In the genomic region with DNA sequence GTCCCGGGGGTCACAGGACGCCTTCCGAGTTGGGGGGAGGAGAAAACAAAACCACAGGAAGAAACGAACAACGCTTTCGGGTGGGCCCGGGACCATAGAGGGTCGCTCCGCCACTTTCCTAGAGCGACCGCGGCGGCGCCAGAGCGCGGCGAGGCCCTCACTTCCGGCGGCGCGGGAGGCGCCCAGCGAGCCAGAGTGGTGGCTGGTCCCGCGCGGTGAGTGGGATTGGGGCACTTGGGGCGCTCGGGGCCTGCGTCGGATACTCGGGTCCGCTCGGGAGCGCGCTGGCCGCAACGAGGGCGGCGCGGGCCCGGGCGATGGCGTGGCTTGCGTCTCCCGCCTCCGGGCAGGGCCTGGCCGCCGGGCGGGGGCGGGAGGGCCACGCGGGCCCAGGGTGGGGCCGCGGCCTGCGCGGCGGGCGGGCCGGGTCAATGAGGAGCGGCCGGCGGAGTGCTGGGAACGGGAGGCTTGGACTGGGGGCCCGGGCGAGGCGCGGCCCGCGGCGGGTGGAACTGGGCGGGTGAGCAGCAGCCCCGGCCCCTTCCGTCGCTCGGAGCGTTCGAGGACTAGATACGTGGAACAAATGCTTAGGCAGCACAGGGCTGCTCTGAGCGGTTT, we compare ENCODE assay signal across 1 cellular context.
TF ChIP-seq lines count a peak whose summit lies in the region.

A gene (plus strand): TSS at position 160 of the 618 bp plus-strand sequence. CDS start 2,446 bp downstream, outside the sequence.

TF ChIP-seq in K562, 482 proteins besides CTCF, POLR2A, EP300 and RAD21 (continued from another document and continues in another):
- TF ChIP-seq, protein P1, sequence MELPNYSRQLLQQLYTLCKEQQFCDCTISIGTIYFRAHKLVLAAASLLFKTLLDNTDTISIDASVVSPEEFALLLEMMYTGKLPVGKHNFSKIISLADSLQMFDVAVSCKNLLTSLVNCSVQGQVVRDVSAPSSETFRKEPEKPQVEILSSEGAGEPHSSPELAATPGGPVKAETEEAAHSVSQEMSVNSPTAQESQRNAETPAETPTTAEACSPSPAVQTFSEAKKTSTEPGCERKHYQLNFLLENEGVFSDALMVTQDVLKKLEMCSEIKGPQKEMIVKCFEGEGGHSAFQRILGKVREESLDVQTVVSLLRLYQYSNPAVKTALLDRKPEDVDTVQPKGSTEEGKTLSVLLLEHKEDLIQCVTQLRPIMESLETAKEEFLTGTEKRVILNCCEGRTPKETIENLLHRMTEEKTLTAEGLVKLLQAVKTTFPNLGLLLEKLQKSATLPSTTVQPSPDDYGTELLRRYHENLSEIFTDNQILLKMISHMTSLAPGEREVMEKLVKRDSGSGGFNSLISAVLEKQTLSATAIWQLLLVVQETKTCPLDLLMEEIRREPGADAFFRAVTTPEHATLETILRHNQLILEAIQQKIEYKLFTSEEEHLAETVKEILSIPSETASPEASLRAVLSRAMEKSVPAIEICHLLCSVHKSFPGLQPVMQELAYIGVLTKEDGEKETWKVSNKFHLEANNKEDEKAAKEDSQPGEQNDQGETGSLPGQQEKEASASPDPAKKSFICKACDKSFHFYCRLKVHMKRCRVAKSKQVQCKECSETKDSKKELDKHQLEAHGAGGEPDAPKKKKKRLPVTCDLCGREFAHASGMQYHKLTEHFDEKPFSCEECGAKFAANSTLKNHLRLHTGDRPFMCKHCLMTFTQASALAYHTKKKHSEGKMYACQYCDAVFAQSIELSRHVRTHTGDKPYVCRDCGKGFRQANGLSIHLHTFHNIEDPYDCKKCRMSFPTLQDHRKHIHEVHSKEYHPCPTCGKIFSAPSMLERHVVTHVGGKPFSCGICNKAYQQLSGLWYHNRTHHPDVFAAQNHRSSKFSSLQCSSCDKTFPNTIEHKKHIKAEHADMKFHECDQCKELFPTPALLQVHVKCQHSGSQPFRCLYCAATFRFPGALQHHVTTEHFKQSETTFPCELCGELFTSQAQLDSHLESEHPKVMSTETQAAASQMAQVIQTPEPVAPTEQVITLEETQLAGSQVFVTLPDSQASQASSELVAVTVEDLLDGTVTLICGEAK (IDR thresholded peaks at IDR 0.05) = peak; percentile 84
- TF ChIP-seq, protein P1 (CRISPR knock-in tag; IDR thresholded peaks at IDR 0.05) = no peak
- no peak for TF ChIP-seq RBM39 (optimal IDR thresholded peaks at IDR 0.05; ENCODE audit: low read depth, low read length)
- TF ChIP-seq GATAD2B (IDR thresholded peaks at IDR 0.05; ENCODE audit: borderline replicate concordance) = peak; percentile 90; the same call in 1 of the 2 replicates
- no peak for TF ChIP-seq NEUROD1 (IDR thresholded peaks at IDR 0.05; ENCODE audit: borderline replicate concordance, low read depth, low read length, partially characterized antibody)
- TF ChIP-seq NCOA2 (IDR thresholded peaks at IDR 0.05; ENCODE audit: partially characterized antibody in 2 of 2) = no peak
- TF ChIP-seq SMARCC2 (IDR thresholded peaks at IDR 0.05; ENCODE audit: low read depth) = no peak
- TF ChIP-seq GATAD2A (IDR thresholded peaks at IDR 0.05) = no peak
- TF ChIP-seq, protein P2, sequence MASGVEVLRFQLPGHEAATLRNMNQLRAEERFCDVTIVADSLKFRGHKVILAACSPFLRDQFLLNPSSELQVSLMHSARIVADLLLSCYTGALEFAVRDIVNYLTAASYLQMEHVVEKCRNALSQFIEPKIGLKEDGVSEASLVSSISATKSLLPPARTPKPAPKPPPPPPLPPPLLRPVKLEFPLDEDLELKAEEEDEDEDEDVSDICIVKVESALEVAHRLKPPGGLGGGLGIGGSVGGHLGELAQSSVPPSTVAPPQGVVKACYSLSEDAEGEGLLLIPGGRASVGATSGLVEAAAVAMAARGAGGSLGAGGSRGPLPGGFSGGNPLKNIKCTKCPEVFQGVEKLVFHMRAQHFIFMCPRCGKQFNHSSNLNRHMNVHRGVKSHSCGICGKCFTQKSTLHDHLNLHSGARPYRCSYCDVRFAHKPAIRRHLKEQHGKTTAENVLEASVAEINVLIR (CRISPR knock-in tag; IDR thresholded peaks at IDR 0.05) = peak; percentile 13; the same call in 1 of the 2 replicates
- TF ChIP-seq ZFPM2 (CRISPR knock-in tag; IDR thresholded peaks at IDR 0.05) = no peak
- TF ChIP-seq PHF8 (IDR thresholded peaks at IDR 0.05; ENCODE audit: borderline replicate concordance, low read length) = peak; percentile 96
- TF ChIP-seq, protein P3, sequence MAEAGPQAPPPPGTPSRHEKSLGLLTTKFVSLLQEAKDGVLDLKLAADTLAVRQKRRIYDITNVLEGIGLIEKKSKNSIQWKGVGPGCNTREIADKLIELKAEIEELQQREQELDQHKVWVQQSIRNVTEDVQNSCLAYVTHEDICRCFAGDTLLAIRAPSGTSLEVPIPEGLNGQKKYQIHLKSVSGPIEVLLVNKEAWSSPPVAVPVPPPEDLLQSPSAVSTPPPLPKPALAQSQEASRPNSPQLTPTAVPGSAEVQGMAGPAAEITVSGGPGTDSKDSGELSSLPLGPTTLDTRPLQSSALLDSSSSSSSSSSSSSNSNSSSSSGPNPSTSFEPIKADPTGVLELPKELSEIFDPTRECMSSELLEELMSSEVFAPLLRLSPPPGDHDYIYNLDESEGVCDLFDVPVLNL (CRISPR knock-in tag; IDR thresholded peaks at IDR 0.05; ENCODE audit: low read depth) = peak; percentile 66; the same call in 1 of the 2 replicates
- TF ChIP-seq, protein P4, sequence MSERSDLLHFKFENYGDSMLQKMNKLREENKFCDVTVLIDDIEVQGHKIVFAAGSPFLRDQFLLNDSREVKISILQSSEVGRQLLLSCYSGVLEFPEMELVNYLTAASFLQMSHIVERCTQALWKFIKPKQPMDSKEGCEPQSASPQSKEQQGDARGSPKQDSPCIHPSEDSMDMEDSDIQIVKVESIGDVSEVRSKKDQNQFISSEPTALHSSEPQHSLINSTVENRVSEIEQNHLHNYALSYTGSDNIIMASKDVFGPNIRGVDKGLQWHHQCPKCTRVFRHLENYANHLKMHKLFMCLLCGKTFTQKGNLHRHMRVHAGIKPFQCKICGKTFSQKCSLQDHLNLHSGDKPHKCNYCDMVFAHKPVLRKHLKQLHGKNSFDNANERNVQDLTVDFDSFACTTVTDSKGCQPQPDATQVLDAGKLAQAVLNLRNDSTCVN (CRISPR knock-in tag; IDR thresholded peaks at IDR 0.05) = 0 out of 2 replicates have a peak, but pooled peaks have one; percentile 62
- 0 out of 2 replicates have a peak, but pooled peaks have one; percentile 16 for TF ChIP-seq FOXJ2 (tag; IDR thresholded peaks at IDR 0.05)
- TF ChIP-seq TCF7 (IDR thresholded peaks at IDR 0.05; ENCODE audit: borderline replicate concordance) = no peak
- TF ChIP-seq ASH1L (IDR thresholded peaks at IDR 0.05; ENCODE audit: borderline replicate concordance, low read depth, partially characterized antibody) = no peak
- no peak for TF ChIP-seq ZC3H11A (IDR thresholded peaks at IDR 0.05; ENCODE audit: low read depth, low read length)
- TF ChIP-seq, protein P5, sequence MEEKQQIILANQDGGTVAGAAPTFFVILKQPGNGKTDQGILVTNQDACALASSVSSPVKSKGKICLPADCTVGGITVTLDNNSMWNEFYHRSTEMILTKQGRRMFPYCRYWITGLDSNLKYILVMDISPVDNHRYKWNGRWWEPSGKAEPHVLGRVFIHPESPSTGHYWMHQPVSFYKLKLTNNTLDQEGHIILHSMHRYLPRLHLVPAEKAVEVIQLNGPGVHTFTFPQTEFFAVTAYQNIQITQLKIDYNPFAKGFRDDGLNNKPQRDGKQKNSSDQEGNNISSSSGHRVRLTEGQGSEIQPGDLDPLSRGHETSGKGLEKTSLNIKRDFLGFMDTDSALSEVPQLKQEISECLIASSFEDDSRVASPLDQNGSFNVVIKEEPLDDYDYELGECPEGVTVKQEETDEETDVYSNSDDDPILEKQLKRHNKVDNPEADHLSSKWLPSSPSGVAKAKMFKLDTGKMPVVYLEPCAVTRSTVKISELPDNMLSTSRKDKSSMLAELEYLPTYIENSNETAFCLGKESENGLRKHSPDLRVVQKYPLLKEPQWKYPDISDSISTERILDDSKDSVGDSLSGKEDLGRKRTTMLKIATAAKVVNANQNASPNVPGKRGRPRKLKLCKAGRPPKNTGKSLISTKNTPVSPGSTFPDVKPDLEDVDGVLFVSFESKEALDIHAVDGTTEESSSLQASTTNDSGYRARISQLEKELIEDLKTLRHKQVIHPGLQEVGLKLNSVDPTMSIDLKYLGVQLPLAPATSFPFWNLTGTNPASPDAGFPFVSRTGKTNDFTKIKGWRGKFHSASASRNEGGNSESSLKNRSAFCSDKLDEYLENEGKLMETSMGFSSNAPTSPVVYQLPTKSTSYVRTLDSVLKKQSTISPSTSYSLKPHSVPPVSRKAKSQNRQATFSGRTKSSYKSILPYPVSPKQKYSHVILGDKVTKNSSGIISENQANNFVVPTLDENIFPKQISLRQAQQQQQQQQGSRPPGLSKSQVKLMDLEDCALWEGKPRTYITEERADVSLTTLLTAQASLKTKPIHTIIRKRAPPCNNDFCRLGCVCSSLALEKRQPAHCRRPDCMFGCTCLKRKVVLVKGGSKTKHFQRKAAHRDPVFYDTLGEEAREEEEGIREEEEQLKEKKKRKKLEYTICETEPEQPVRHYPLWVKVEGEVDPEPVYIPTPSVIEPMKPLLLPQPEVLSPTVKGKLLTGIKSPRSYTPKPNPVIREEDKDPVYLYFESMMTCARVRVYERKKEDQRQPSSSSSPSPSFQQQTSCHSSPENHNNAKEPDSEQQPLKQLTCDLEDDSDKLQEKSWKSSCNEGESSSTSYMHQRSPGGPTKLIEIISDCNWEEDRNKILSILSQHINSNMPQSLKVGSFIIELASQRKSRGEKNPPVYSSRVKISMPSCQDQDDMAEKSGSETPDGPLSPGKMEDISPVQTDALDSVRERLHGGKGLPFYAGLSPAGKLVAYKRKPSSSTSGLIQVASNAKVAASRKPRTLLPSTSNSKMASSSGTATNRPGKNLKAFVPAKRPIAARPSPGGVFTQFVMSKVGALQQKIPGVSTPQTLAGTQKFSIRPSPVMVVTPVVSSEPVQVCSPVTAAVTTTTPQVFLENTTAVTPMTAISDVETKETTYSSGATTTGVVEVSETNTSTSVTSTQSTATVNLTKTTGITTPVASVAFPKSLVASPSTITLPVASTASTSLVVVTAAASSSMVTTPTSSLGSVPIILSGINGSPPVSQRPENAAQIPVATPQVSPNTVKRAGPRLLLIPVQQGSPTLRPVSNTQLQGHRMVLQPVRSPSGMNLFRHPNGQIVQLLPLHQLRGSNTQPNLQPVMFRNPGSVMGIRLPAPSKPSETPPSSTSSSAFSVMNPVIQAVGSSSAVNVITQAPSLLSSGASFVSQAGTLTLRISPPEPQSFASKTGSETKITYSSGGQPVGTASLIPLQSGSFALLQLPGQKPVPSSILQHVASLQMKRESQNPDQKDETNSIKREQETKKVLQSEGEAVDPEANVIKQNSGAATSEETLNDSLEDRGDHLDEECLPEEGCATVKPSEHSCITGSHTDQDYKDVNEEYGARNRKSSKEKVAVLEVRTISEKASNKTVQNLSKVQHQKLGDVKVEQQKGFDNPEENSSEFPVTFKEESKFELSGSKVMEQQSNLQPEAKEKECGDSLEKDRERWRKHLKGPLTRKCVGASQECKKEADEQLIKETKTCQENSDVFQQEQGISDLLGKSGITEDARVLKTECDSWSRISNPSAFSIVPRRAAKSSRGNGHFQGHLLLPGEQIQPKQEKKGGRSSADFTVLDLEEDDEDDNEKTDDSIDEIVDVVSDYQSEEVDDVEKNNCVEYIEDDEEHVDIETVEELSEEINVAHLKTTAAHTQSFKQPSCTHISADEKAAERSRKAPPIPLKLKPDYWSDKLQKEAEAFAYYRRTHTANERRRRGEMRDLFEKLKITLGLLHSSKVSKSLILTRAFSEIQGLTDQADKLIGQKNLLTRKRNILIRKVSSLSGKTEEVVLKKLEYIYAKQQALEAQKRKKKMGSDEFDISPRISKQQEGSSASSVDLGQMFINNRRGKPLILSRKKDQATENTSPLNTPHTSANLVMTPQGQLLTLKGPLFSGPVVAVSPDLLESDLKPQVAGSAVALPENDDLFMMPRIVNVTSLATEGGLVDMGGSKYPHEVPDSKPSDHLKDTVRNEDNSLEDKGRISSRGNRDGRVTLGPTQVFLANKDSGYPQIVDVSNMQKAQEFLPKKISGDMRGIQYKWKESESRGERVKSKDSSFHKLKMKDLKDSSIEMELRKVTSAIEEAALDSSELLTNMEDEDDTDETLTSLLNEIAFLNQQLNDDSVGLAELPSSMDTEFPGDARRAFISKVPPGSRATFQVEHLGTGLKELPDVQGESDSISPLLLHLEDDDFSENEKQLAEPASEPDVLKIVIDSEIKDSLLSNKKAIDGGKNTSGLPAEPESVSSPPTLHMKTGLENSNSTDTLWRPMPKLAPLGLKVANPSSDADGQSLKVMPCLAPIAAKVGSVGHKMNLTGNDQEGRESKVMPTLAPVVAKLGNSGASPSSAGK (IDR thresholded peaks at IDR 0.05) = peak; percentile 13; the same call in 1 of the 2 replicates
- TF ChIP-seq, protein P6, sequence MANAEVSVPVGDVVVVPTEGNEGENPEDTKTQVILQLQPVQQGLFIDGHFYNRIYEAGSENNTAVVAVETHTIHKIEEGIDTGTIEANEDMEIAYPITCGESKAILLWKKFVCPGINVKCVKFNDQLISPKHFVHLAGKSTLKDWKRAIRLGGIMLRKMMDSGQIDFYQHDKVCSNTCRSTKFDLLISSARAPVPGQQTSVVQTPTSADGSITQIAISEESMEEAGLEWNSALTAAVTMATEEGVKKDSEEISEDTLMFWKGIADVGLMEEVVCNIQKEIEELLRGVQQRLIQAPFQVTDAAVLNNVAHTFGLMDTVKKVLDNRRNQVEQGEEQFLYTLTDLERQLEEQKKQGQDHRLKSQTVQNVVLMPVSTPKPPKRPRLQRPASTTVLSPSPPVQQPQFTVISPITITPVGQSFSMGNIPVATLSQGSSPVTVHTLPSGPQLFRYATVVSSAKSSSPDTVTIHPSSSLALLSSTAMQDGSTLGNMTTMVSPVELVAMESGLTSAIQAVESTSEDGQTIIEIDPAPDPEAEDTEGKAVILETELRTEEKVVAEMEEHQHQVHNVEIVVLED (CRISPR knock-in tag; IDR thresholded peaks at IDR 0.05) = peak; percentile 83
- TF ChIP-seq ESRRA (IDR thresholded peaks at IDR 0.05; ENCODE audit: borderline replicate concordance, low read depth) = no peak; the same call in 1 of the 2 replicates
- TF ChIP-seq PHTF2 (CRISPR knock-in tag; IDR thresholded peaks at IDR 0.05) = no peak
- TF ChIP-seq NR2C2 (CRISPR knock-in tag; IDR thresholded peaks at IDR 0.05) = peak; percentile 30; the same call in 1 of the 2 replicates
- TF ChIP-seq NR2C2 (tag; IDR thresholded peaks at IDR 0.05) = peak; percentile 79
